Comparison of ENCODE assay signal across 20 cellular contexts in genomic region chr1:10361515-10361914, GRCh38. TPM values are rescaled to one million over a fixed set of nuclear protein-coding genes. Genes with fewer than 3 reads are reported as not detected.
DNase-seq lines count a peak whose midpoint lies in the region; ATAC-seq, FAIRE-seq and TF ChIP-seq lines count a peak whose summit lies in the region.
"Had no signal": no experiment of that assay in that cellular context is flagged by ENCODE, and none has a peak within 500 bp of the region (broad histone marks: within the 10 kb centered on the region; RNA-seq: fewer than 3 reads in every experiment).

No MANE protein-coding gene starts in this region.

- peaks cover 0 to 73% (median 55%) of the 10 kb centered on the region in 9 donors for H3K36me3 ChIP-seq in heart left ventricle
- peaks cover 5 to 19% of the 10 kb centered on the region in 2 donors for H3K36me3 ChIP-seq in body of pancreas (replicated peaks in 1 of 2; ENCODE audit: insufficient read depth in 1 of 2, low read depth in 2 of 2)
- H3K36me3 ChIP-seq: BE2C had no signal

- H3K4me1 ChIP-seq in heart left ventricle: peaks cover 0 to 6% (median 0%) of the 10 kb centered on the region in 12 donors
- H3K4me1 ChIP-seq in body of pancreas: no peaks in the 10 kb centered on the region
- H3K4me1 ChIP-seq: BE2C, HAP-1 had no signal

- TF ChIP-seq CTCF in heart left ventricle (IDR thresholded peaks at IDR 0.05): no peak
- TF ChIP-seq CTCF in body of pancreas (IDR thresholded peaks at IDR 0.05): no peak

- no peak for FAIRE-seq in urothelium cell line (lab: Jason Lieb, UNC)
- FAIRE-seq: A204.1, G401.6, GM12891, GM19239, HTR-8/SVneo had no signal

- peak; percentile 64 for DNase-seq in Right ventricle myocardium superior
- DNase-seq in cardiac septum (ENCODE audit: low spot score): no peak
- DNase-seq in heart left ventricle: peak in 3 of 5 donors; percentile 35 to 75 (median 71)
- DNase-seq in left ventricle myocardium superior: peak; percentile 65
- no peak for DNase-seq in body of pancreas
- DNase-seq in urothelium cell line (ENCODE audit: low spot score): no peak
- DNase-seq in DMS153 treated with DMSO at 0.1 percent for 48 hours (lab: John Stamatoyannopoulos, UW; ENCODE audit: unreplicated experiment): no peak
- DNase-seq: ACHN; BE2C; C1 segment of cervical spinal cord; CD4-positive, CD25-positive, alpha-beta regulatory T cell; CD8-positive, alpha-beta memory T cell; COR-L47; DMS 273 treated with DMSO at 0.1 percent for 48 hours had no signal

- intact Hi-C loops in Right ventricle myocardium superior (cut with DNase I) (no loop called here), cardiac septum (cut with DNase I) (no loop called here), heart left ventricle (cut with DNase I) (no loop called here), left ventricle myocardium superior (cut with micrococcal nuclease) (no loop called here), body of pancreas (cut with DNase I) (no loop called here)

- H3K4me3 ChIP-seq in heart left ventricle: no peak overlapping the region
- no peak overlapping the region for H3K4me3 ChIP-seq in body of pancreas
- H3K4me3 ChIP-seq: HAP-1 had no signal

- 46 to 72% (median 57%) methylated on average over 10 of the region's 10 CpGs for WGBS in heart left ventricle, 4 donors
- WGBS in body of pancreas, 2 donors: 95 to 97% methylated on average over 10 of the region's 10 CpGs

- TF ChIP-seq POLR2A in heart left ventricle (IDR thresholded peaks at IDR 0.05) (no peak), body of pancreas (IDR thresholded peaks at IDR 0.05) (no peak)

- H3K27me3 ChIP-seq in heart left ventricle: no peaks in the 10 kb centered on the region
- no peaks in the 10 kb centered on the region for H3K27me3 ChIP-seq in body of pancreas
- H3K27me3 ChIP-seq: BE2C had no signal

- H3K9me3 ChIP-seq in heart left ventricle (no peaks in the 10 kb centered on the region), body of pancreas (no peaks in the 10 kb centered on the region)
- H3K9me3 ChIP-seq: BE2C, HAP-1 had no signal

- peak overlapping the region in 1 of 12 donors; percentile 47 for H3K27ac ChIP-seq in heart left ventricle
- no peak overlapping the region for H3K27ac ChIP-seq in body of pancreas

- peak; percentile 94 for ATAC-seq in Right ventricle myocardium superior (ENCODE audit: poor library complexity)
- ATAC-seq in heart left ventricle: peak; percentile 91 to 95 (median 95)
- peak; percentile 97 for ATAC-seq in left ventricle myocardium superior
- ATAC-seq in body of pancreas: no peak

RNA-seq across cellular contexts. Expression of gene PGD, which starts 37.3 kb away (rescaled TPM):
- total RNA-seq in Right ventricle myocardium superior (34.4 TPM), cardiac septum (26.4 TPM), heart left ventricle (10 to 100 TPM; 25.0 to 95.2 (median 31.1) TPM), left ventricle myocardium superior (37.9 TPM), body of pancreas (10 to 100 TPM; 46.7 to 61.3 TPM)
- polyA plus RNA-seq in heart left ventricle: 10 to 100 TPM; 13.3 to 30.9 TPM

Comparison
In these comparisons a context has a peak if more than half of its experiments do, and no peak if none do; other contexts are left out.
1. DNase-seq: peak in Right ventricle myocardium superior (single experiment), heart left ventricle (3 of 5) and left ventricle myocardium superior (single experiment); none in cardiac septum (single experiment), body of pancreas (0 of 4), urothelium cell line (single experiment) and DMS153 treated with DMSO at 0.1 percent for 48 hours (single experiment).